ENCODE assay signal across 35 cellular contexts in the genomic region with DNA sequence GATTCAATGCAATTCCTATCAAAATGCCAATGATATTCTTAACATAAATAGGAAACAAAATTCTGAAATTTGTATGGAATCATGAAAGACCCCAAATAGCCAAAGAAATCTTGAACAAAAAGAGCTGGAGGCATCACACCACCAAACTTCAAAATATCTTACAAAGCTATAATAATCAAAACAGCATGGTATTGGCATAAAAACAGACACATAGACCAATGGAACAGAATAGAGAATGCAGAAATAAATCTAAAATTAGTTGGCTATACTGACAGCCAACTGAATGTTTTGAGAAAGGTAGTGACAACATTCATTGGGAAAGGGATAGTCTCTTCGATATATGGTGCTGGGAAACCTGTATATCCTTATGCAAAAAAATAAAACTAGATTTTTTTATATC.
"Had no signal": no experiment of that assay in that cellular context is flagged by ENCODE, and none has a peak within 500 bp of the region (broad histone marks: within the 10 kb centered on the region; RNA-seq: fewer than 3 reads in every experiment).

No MANE protein-coding gene starts in this region.

- H3K27me3 ChIP-seq: MG63 had no signal

- H3K36me3 ChIP-seq: MG63 had no signal

- H3K4me3 ChIP-seq: MG63 had no signal

- DNase-seq: Karpas-422, Kasumi-1, MG63, MM.1S, MV-4-11, NCI-H1048, NCI-H1092, NCI-H1092 treated with DMSO at 0.1 percent for 48 hours, NCI-H1105, NCI-H1105 treated with DMSO at 0.1 percent for 48 hours, NCI-H1417, NCI-H1417 treated with DMSO at 0.1 percent for 48 hours, NCI-H1436, NCI-H1436 treated with DMSO at 0.1 percent for 48 hours, NCI-H146, NCI-H1694, NCI-H1694 treated with DMSO at 0.1 percent for 48 hours, NCI-H187, NCI-H187 treated with DMSO at 0.1 percent for 48 hours, NCI-H1930, NCI-H2029, NCI-H2029 treated with DMSO at 0.1 percent for 48 hours, NCI-H2081, NCI-H2081 treated with DMSO at 0.1 percent for 48 hours, NCI-H2107, NCI-H2171, NCI-H2171 treated with DMSO at 0.1 percent for 48 hours, NCI-H2227 treated with DMSO at 0.1 percent for 48 hours, NCI-H226, NCI-H345, NCI-H446, NCI-H446 treated with DMSO at 0.1 percent for 48 hours, NCI-H510A, NCI-H510A treated with DMSO at 0.1 percent for 48 hours, NCI-H524 had no signal
